In the genomic region with DNA sequence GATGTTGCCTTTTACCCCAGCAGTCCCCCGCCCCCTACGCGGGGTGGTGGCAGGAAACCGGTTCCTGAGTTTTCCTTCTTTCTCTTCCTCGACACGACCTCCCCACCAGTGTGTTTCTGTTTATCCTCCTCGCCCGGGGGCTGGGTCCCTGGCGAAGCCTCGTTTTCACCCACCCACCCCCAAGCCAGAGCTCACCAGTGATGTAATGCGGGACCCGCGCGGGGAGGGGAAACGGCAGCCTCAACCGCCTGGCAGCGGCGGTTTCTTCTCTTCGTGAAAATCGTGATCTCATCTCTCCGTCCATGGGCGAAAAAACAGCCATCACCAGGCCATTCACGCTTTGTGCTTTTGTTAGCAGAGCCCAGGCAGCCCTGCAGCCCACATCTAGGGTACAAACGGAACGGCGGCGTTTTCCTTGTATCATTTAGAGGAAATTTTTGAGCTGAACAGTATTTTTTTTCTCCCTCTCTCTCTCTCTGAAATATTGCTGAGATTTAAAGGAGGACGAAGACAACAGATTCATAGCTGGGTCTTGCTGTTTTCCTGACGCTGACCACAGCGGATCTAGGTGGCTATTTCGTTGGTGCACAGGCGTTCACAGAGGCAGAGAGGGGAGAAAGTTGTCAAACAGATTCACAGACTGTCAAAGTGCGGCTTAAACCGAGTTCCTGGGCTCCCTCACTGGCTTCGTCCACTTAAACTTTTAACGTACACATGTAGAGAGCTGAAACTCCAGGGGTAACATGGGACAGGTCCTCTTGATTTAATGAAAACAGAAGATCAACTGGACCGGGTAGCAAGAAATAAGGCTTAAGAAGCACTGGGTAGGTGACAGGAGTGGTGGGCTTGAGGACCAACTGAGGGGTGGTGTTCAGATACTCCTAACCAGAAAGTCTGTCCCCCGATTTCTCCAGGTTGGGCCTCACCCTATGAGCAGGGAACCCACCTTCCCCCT, we compare ENCODE assay signal across 8 cellular contexts. TPM values are rescaled to one million over a fixed set of nuclear protein-coding genes. Genes with fewer than 3 reads are reported as not detected.
DNase-seq lines count a peak whose midpoint lies in the region; ATAC-seq and TF ChIP-seq lines count a peak whose summit lies in the region.

No MANE protein-coding gene starts in this region.

- no peaks in the 10 kb centered on the region for H3K79me2 ChIP-seq in ACC112 (ENCODE audit: control insufficient read depth, insufficient read depth, low read length, unreplicated experiment)
- H3K79me2 ChIP-seq in hepatocyte = no peaks in the 10 kb centered on the region
- no peaks in the 10 kb centered on the region for H3K79me2 ChIP-seq in smooth muscle cell (ENCODE audit: low read depth)

- H3K36me3 ChIP-seq in ACC112 (ENCODE audit: insufficient read depth, low read length) (no peaks in the 10 kb centered on the region), hepatocyte (replicated peaks; ENCODE audit: insufficient read depth, low read depth) (no peaks in the 10 kb centered on the region), smooth muscle cell (ENCODE audit: low read depth) (no peaks in the 10 kb centered on the region)

- no peaks in the 10 kb centered on the region for H3K9me2 ChIP-seq in hepatocyte (replicated peaks; ENCODE audit: insufficient read depth)

- DNase-seq in GM20000 (ENCODE audit: low spot score) (peak; percentile 3), hepatocyte (ENCODE audit: low spot score) (peak; percentile 28), smooth muscle cell (lab: John Stamatoyannopoulos, UW; ENCODE audit: unreplicated experiment) (no peak), hippocampal formation (lab: John Stamatoyannopoulos, UW) (no peak)
- DNase-seq in activated CD4-positive, alpha-beta memory T cell treated with anti-CD3 and anti-CD28 coated beads, Interleukin-2, amount 10 ng/mL, durations not matched to agents 7 days and 5 days = no peak
- no peak for DNase-seq in NK-92 treated with Interleukin-12 subunit alpha and Interleukin-12 subunit beta, amount 100 ng/mL, for 24 hours (lab: John Stamatoyannopoulos, UW)

- 9% methylated on average over 38 of the region's 38 CpGs for WGBS in hepatocyte (ENCODE audit: low lambda C conversion rate, missing lambda C conversion rate)
- WGBS in smooth muscle cell (ENCODE audit: low lambda C conversion rate) = 9% methylated on average over 37 of the region's 38 CpGs

- no peak overlapping the region for H2AFZ ChIP-seq in ACC112 (ENCODE audit: low read length, unreplicated experiment)
- H2AFZ ChIP-seq in hepatocyte = peak overlapping the region; percentile 75
- H2AFZ ChIP-seq in smooth muscle cell (ENCODE audit: low read depth) = peak overlapping the region; percentile 59

- H3K36me3 Mint-ChIP-seq in activated CD4-positive, alpha-beta memory T cell treated with anti-CD3 and anti-CD28 coated beads, Interleukin-2, amount 10 ng/mL, durations not matched to agents 7 days and 5 days (ENCODE audit: low read depth) = no peaks in the 10 kb centered on the region

- no peaks in the 10 kb centered on the region for H3F3A ChIP-seq in smooth muscle cell (ENCODE audit: low read depth)

- peaks cover 57% of the 10 kb centered on the region for H3K27me3 Mint-ChIP-seq in activated CD4-positive, alpha-beta memory T cell treated with anti-CD3 and anti-CD28 coated beads, Interleukin-2, amount 10 ng/mL, durations not matched to agents 7 days and 5 days

- no peak for TF ChIP-seq CTCF in GM20000 (IDR thresholded peaks at IDR 0.05; ENCODE audit: extremely low read depth, missing control alignments)
- TF ChIP-seq CTCF in hepatocyte (IDR thresholded peaks at IDR 0.05; ENCODE audit: poor library complexity) = no peak
- TF ChIP-seq CTCF in smooth muscle cell (IDR thresholded peaks at IDR 0.05; ENCODE audit: borderline replicate concordance, insufficient read depth, poor library complexity, severe bottlenecking) = no peak

- no peak overlapping the region for H3K27ac ChIP-seq in ACC112 (ENCODE audit: low read depth, low read length)
- H3K27ac ChIP-seq in hepatocyte = no peak overlapping the region
- no peak overlapping the region for H3K27ac ChIP-seq in smooth muscle cell (ENCODE audit: low read depth)

- no peaks in the 10 kb centered on the region for H3K4me1 ChIP-seq in ACC112 (ENCODE audit: control insufficient read depth, insufficient read depth, low read length, unreplicated experiment)
- peaks cover 4% of the 10 kb centered on the region for H3K4me1 ChIP-seq in hepatocyte (ENCODE audit: insufficient read depth)
- peaks cover 4% of the 10 kb centered on the region for H3K4me1 ChIP-seq in smooth muscle cell (ENCODE audit: low read depth)

- POLR2A ChIA-PET in activated CD4-positive, alpha-beta memory T cell treated with anti-CD3 and anti-CD28 coated beads, Interleukin-2, amount 10 ng/mL, durations not matched to agents 7 days and 5 days (lab: Charles Lee) = no interaction called here

- peak overlapping the region; percentile 67 for H3K4me3 ChIP-seq in ACC112 (ENCODE audit: low read depth, low read length)
- peak overlapping the region; percentile 64 for H3K4me3 ChIP-seq in hepatocyte
- H3K4me3 ChIP-seq in smooth muscle cell = peak overlapping the region; percentile 50

- H3K27me3 ChIP-seq in ACC112 (ENCODE audit: insufficient read depth, low read length) (peaks cover 75% of the 10 kb centered on the region), hepatocyte (peaks cover 71% of the 10 kb centered on the region), smooth muscle cell (ENCODE audit: low read depth) (peaks cover 88% of the 10 kb centered on the region)

- CTCF ChIA-PET in activated CD4-positive, alpha-beta memory T cell treated with anti-CD3 and anti-CD28 coated beads, Interleukin-2, amount 10 ng/mL, durations not matched to agents 7 days and 5 days (lab: Charles Lee) = interaction anchor here (2.3 kb wide), 1 partner anchor 241 kb away, joined by 18 read pairs; no protein-coding TSS in a partner anchor

- H3K4me2 ChIP-seq in hepatocyte (peak overlapping the region; percentile 92), smooth muscle cell (peak overlapping the region; percentile 98)

- H3K4me3 Mint-ChIP-seq in activated CD4-positive, alpha-beta memory T cell treated with anti-CD3 and anti-CD28 coated beads, Interleukin-2, amount 10 ng/mL, durations not matched to agents 7 days and 5 days = peak overlapping the region; percentile 56

- peaks cover 16% of the 10 kb centered on the region for H3K4me1 Mint-ChIP-seq in activated CD4-positive, alpha-beta memory T cell treated with anti-CD3 and anti-CD28 coated beads, Interleukin-2, amount 10 ng/mL, durations not matched to agents 7 days and 5 days

- no peaks in the 10 kb centered on the region for H3K9me3 Mint-ChIP-seq in activated CD4-positive, alpha-beta memory T cell treated with anti-CD3 and anti-CD28 coated beads, Interleukin-2, amount 10 ng/mL, durations not matched to agents 7 days and 5 days

- H4K20me1 ChIP-seq in hepatocyte (ENCODE audit: insufficient read depth, poor library complexity, severe bottlenecking) (no peaks in the 10 kb centered on the region), smooth muscle cell (ENCODE audit: low read depth) (no peaks in the 10 kb centered on the region)

- H3K9me3 ChIP-seq in hepatocyte (ENCODE audit: low read depth) (no peaks in the 10 kb centered on the region), smooth muscle cell (replicated peaks; ENCODE audit: low read depth) (no peaks in the 10 kb centered on the region)

- H3K27ac Mint-ChIP-seq in activated CD4-positive, alpha-beta memory T cell treated with anti-CD3 and anti-CD28 coated beads, Interleukin-2, amount 10 ng/mL, durations not matched to agents 7 days and 5 days = peak overlapping the region; percentile 3

- ATAC-seq in GM19324 (IDR thresholded peaks at IDR 0.05; ENCODE audit: low FRiP score, unreplicated experiment) = no peak

- H3K9ac ChIP-seq in smooth muscle cell (ENCODE audit: low read depth) = no peak overlapping the region

RNA-seq across cellular contexts. Expression of a gene that starts 21.9 kb away (rescaled TPM):
- not detected for total RNA-seq in activated CD4-positive, alpha-beta memory T cell treated with anti-CD3 and anti-CD28 coated beads, Interleukin-2, amount 10 ng/mL, durations not matched to agents 7 days and 5 days
- total RNA-seq in hepatocyte (not detected in 2 replicates), smooth muscle cell (0.94 TPM in 1 of 2 replicates, not detected in the other)
- polyA plus RNA-seq in hepatocyte (not detected in 2 replicates), smooth muscle cell (not detected in 2 replicates)

Comparison
In these comparisons a context has a peak if more than half of its experiments do, and no peak if none do; other contexts are left out.
1. DNase-seq: peak in GM20000 (single experiment) and hepatocyte (single experiment); none in activated CD4-positive, alpha-beta memory T cell treated with anti-CD3 and anti-CD28 coated beads, Interleukin-2, amount 10 ng/mL, durations not matched to agents 7 days and 5 days (single experiment), smooth muscle cell (single experiment), NK-92 treated with Interleukin-12 subunit alpha and Interleukin-12 subunit beta, amount 100 ng/mL, for 24 hours (single experiment) and hippocampal formation (0 of 2).
2. Peak in every context shown above with its lines, with median percentiles within 50 percentile points of each other: H3K4me3 ChIP-seq.